In the genomic region with DNA sequence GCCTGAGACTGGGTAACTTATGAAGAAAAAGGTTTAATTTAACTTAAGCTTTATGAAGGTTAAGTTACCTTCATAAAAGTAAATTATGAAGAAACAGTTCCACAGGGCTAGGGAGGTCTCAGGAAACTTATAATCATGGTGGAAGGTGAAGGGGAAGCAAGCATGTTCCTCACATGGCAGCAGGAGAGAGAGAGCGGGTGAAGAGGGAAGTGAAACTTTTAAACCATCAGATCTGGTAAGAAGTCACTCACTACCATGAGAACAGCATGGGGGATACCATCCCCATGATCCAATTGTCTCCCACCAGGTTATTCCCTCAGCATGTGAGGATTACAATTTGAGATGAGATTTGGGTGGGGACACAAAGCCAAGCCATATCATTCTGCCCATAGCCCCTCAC, we compare ENCODE assay signal across 21 cellular contexts.
"Had no signal": no experiment of that assay in that cellular context is flagged by ENCODE, and none has a peak within 500 bp of the region (broad histone marks: within the 10 kb centered on the region; RNA-seq: fewer than 3 reads in every experiment).

No MANE protein-coding gene starts in this region.

- ATAC-seq: activated CD8-positive, alpha-beta T cell treated with anti-CD3 and anti-CD28 coated beads, Interleukin-2, amount 10 ng/mL, durations not matched to agents 7 days and 5 days; body of pancreas; gastroesophageal sphincter; heart right ventricle; left cardiac atrium; right cardiac atrium had no signal

- H3K36me3 Mint-ChIP-seq: activated naive CD8-positive, alpha-beta T cell had no signal

- H3K9me3 ChIP-seq: body of pancreas, gastroesophageal sphincter, heart right ventricle, prostate gland, transverse colon had no signal

- H3K36me3 ChIP-seq: gastroesophageal sphincter, heart right ventricle, prostate gland, transverse colon had no signal

- DNase-seq: activated CD4-positive, alpha-beta T cell treated with anti-CD3 and anti-CD28 coated beads, Interleukin-2, amount 10 ng/mL, durations not matched to agents 24 days and 14 days; activated CD4-positive, CD25-positive, alpha-beta regulatory T cell; activated CD8-positive, alpha-beta T cell treated with anti-CD3 and anti-CD28 coated beads, Interleukin-2, amount 10 ng/mL, durations not matched to agents 7 days and 5 days; activated gamma-delta T cell treated with Interleukin-2 at 50 U/mL for 16 hours; amniotic stem cell; body of pancreas; caudate nucleus; heart right ventricle; left cardiac atrium; midbrain; right cardiac atrium; small intestine; stimulated activated CD4-positive, alpha-beta T cell treated with anti-CD3 and anti-CD28 coated beads, Interleukin-4, amount 100 ng/mL, for 24 hours; stimulated activated CD8-positive, alpha-beta memory T cell treated with anti-CD3 and anti-CD28 coated beads, Interleukin-4, amount 100 ng/mL, for 48 hours; stimulated activated naive CD4-positive, alpha-beta T cell treated with Interleukin-2 at 50 U/mL for 16 hours; substantia nigra; transverse colon had no signal

- H3K27ac ChIP-seq: body of pancreas, gastroesophageal sphincter, heart right ventricle, prostate gland, transverse colon had no signal

- H3K4me1 Mint-ChIP-seq: activated CD4-positive, alpha-beta T cell treated with anti-CD3 and anti-CD28 coated beads, Interleukin-2, amount 10 ng/mL, durations not matched to agents 24 days and 14 days had no signal

- H3K27me3 ChIP-seq: body of pancreas, gastroesophageal sphincter, heart right ventricle, transverse colon had no signal

- H3K4me3 ChIP-seq: body of pancreas, gastroesophageal sphincter, heart right ventricle, lung, prostate gland, transverse colon had no signal

- H3K4me3 Mint-ChIP-seq: activated CD4-positive, alpha-beta T cell treated with anti-CD3 and anti-CD28 coated beads, Interleukin-2, amount 10 ng/mL, durations not matched to agents 24 days and 14 days; activated CD8-positive, alpha-beta T cell treated with anti-CD3 and anti-CD28 coated beads, Interleukin-2, amount 10 ng/mL, durations not matched to agents 7 days and 5 days; activated naive CD8-positive, alpha-beta T cell had no signal

- H3K9me3 Mint-ChIP-seq: activated CD4-positive, alpha-beta T cell treated with anti-CD3 and anti-CD28 coated beads, Interleukin-2, amount 10 ng/mL, durations not matched to agents 24 days and 14 days had no signal

- H3K27ac Mint-ChIP-seq: activated CD4-positive, alpha-beta T cell treated with anti-CD3 and anti-CD28 coated beads, Interleukin-2, amount 10 ng/mL, durations not matched to agents 24 days and 14 days; activated CD8-positive, alpha-beta T cell treated with anti-CD3 and anti-CD28 coated beads, Interleukin-2, amount 10 ng/mL, durations not matched to agents 7 days and 5 days; activated naive CD8-positive, alpha-beta T cell had no signal

- H3K27me3 Mint-ChIP-seq: activated CD4-positive, alpha-beta T cell treated with anti-CD3 and anti-CD28 coated beads, Interleukin-2, amount 10 ng/mL, durations not matched to agents 24 days and 14 days; activated naive CD8-positive, alpha-beta T cell had no signal

- H3K4me1 ChIP-seq: body of pancreas, gastroesophageal sphincter, heart right ventricle, prostate gland, transverse colon had no signal
